25 cellular contexts compared by ENCODE assay signal in genomic region chr18:76911440-76911839, GRCh38.
"Had no signal": no experiment of that assay in that cellular context is flagged by ENCODE, and none has a peak within 500 bp of the region (broad histone marks: within the 10 kb centered on the region; RNA-seq: fewer than 3 reads in every experiment).

No MANE protein-coding gene starts in this region.

- H2AFZ ChIP-seq: neural progenitor cell had no signal

- FAIRE-seq: islet of Langerhans, kidney had no signal

- ATAC-seq: lower lobe of right lung; naive thymus-derived CD8-positive, alpha-beta T cell; right cardiac atrium; sciatic nerve; stimulated activated naive CD8-positive, alpha-beta T cell treated with anti-CD3 and anti-CD28 coated beads, Interleukin-15, amount 100 ng/mL, for 72 hours had no signal

- H3K9me3 ChIP-seq: lower lobe of right lung, neutrophil, ovary, tibial nerve, upper lobe of left lung, vagina had no signal

- H3K27ac ChIP-seq: lower lobe of right lung, neural progenitor cell, neutrophil, ovary, skin epidermis, tibial nerve, upper lobe of left lung, vagina had no signal

- H3K4me2 ChIP-seq: neural progenitor cell had no signal

- H3K4me3 ChIP-seq: lower lobe of right lung, neural progenitor cell, ovary, skin epidermis, tibial nerve, upper lobe of left lung, vagina had no signal

- DNase-seq: hypothalamus; immature natural killer cell; kidney; lower lobe of right lung; mammary epithelial cell; mesenchymal stem cell; naive thymus-derived CD8-positive, alpha-beta T cell; occipital lobe; ovary; right cardiac atrium; stimulated activated CD4-positive, alpha-beta T cell treated with anti-CD3 and anti-CD28 coated beads, Interleukin-12 subunit alpha, Interleukin-12 subunit beta, amount 100 ng/mL, for 4 hours; stimulated activated CD4-positive, alpha-beta T cell treated with anti-CD3 and anti-CD28 coated beads, Interleukin-15, amount 100 ng/mL, for 24 hours; stimulated activated CD4-positive, alpha-beta T cell treated with anti-CD3 and anti-CD28 coated beads, Interleukin-2, amount 100 ng/mL, for 24 hours; stimulated activated CD4-positive, alpha-beta T cell treated with anti-CD3 and anti-CD28 coated beads, Interleukin-4, amount 100 ng/mL, for 1 hour; stimulated activated naive CD4-positive, alpha-beta T cell; stimulated activated naive CD8-positive, alpha-beta T cell treated with anti-CD3 and anti-CD28 coated beads, Interleukin-15, amount 100 ng/mL, for 72 hours; substantia nigra; upper lobe of left lung had no signal

- H3K4me1 ChIP-seq: lower lobe of right lung, neural progenitor cell, tibial nerve, upper lobe of left lung, vagina had no signal

- H3K27me3 ChIP-seq: neural progenitor cell, neutrophil, ovary, tibial nerve, upper lobe of left lung, vagina had no signal

- H3K36me3 ChIP-seq: neural progenitor cell, ovary had no signal
